Comparison of ENCODE assay signal across 19 cellular contexts in genomic region chr7:126728967-126729366, GRCh38.
DNase-seq lines count a peak whose midpoint lies in the region; FAIRE-seq and TF ChIP-seq lines count a peak whose summit lies in the region.
"Had no signal": no experiment of that assay in that cellular context is flagged by ENCODE, and none has a peak within 500 bp of the region (broad histone marks: within the 10 kb centered on the region; RNA-seq: fewer than 3 reads in every experiment).

No MANE protein-coding gene starts in this region.

- H3K79me2 ChIP-seq in Loucy (ENCODE audit: insufficient read depth, low read length) (no peaks in the 10 kb centered on the region), smooth muscle cell (ENCODE audit: low read depth) (no peaks in the 10 kb centered on the region)

- peak overlapping the region; percentile 10 for H3K27ac Mint-ChIP-seq in chondrocyte (ENCODE audit: unreplicated experiment)
- no peak overlapping the region for H3K27ac Mint-ChIP-seq in activated T-helper 1 cell treated with anti-CD3 and anti-CD28 coated beads, Interleukin-12 subunit alpha, Interleukin-12 subunit beta, Interleukin-2, Interleukin-4 antibody, amounts not matched to agents 30 ng/mL and 10 ng/mL and 1 ng/mL, durations not matched to agents 14 hours and 24 hours and 36 hours
- no peak overlapping the region for H3K27ac Mint-ChIP-seq in activated naive CD8-positive, alpha-beta T cell treated with anti-CD3 and anti-CD28 coated beads for 36 hours
- H3K27ac Mint-ChIP-seq: CD8-positive, alpha-beta T cell; GM23338 had no signal

- H3K27ac ChIP-seq in smooth muscle cell (ENCODE audit: low read depth) = peak overlapping the region; percentile 53
- H3K27ac ChIP-seq: A549 had no signal

- H3K4me2 ChIP-seq in Loucy (ENCODE audit: low read depth, low read length, poor library complexity, severe bottlenecking) = no peak overlapping the region
- H3K4me2 ChIP-seq in smooth muscle cell = no peak overlapping the region
- H3K4me2 ChIP-seq: A549, GM23338 had no signal

- H3K4me3 ChIP-seq in Loucy (ENCODE audit: low read length, poor library complexity, severe bottlenecking) (no peak overlapping the region), smooth muscle cell (no peak overlapping the region)
- H3K4me3 ChIP-seq: A549, GM23338 had no signal

- peaks cover 15% of the 10 kb centered on the region for H3K4me1 Mint-ChIP-seq in chondrocyte (ENCODE audit: low read depth)
- peaks cover 9% of the 10 kb centered on the region for H3K4me1 Mint-ChIP-seq in activated T-helper 1 cell treated with anti-CD3 and anti-CD28 coated beads, Interleukin-12 subunit alpha, Interleukin-12 subunit beta, Interleukin-2, Interleukin-4 antibody, amounts not matched to agents 30 ng/mL and 10 ng/mL and 1 ng/mL, durations not matched to agents 14 hours and 24 hours and 36 hours (ENCODE audit: low read depth)
- no peaks in the 10 kb centered on the region for H3K4me1 Mint-ChIP-seq in activated naive CD8-positive, alpha-beta T cell treated with anti-CD3 and anti-CD28 coated beads for 36 hours
- H3K4me1 Mint-ChIP-seq: CD14-positive monocyte, IgD-negative memory B cell had no signal

- peak; percentile 48 for FAIRE-seq in GM12891 (lab: Jason Lieb, UNC)
- FAIRE-seq: A549, D721Med, G401.6 had no signal

- intact Hi-C loops in activated T-helper 1 cell treated with anti-CD3 and anti-CD28 coated beads, Interleukin-12 subunit alpha, Interleukin-12 subunit beta, Interleukin-2, Interleukin-4 antibody, amounts not matched to agents 30 ng/mL and 10 ng/mL and 1 ng/mL, durations not matched to agents 14 hours and 24 hours and 36 hours (cut with micrococcal nuclease) = no loop called here

- H2AFZ ChIP-seq in Loucy (ENCODE audit: low read length) (peak overlapping the region; percentile 88), smooth muscle cell (ENCODE audit: low read depth) (no peak overlapping the region)
- H2AFZ ChIP-seq: GM23338 had no signal

- 84% methylated on average over 2 of the region's 2 CpGs for WGBS in smooth muscle cell (ENCODE audit: low lambda C conversion rate)

- H3K36me3 Mint-ChIP-seq in chondrocyte (ENCODE audit: low read depth) = no peaks in the 10 kb centered on the region
- no peaks in the 10 kb centered on the region for H3K36me3 Mint-ChIP-seq in activated T-helper 1 cell treated with anti-CD3 and anti-CD28 coated beads, Interleukin-12 subunit alpha, Interleukin-12 subunit beta, Interleukin-2, Interleukin-4 antibody, amounts not matched to agents 30 ng/mL and 10 ng/mL and 1 ng/mL, durations not matched to agents 14 hours and 24 hours and 36 hours (ENCODE audit: low read depth)
- no peaks in the 10 kb centered on the region for H3K36me3 Mint-ChIP-seq in activated naive CD8-positive, alpha-beta T cell treated with anti-CD3 and anti-CD28 coated beads for 36 hours
- H3K36me3 Mint-ChIP-seq: CD14-positive monocyte; CD8-positive, alpha-beta T cell; IgD-negative memory B cell had no signal

- peaks cover 2% of the 10 kb centered on the region for H3K9me3 Mint-ChIP-seq in chondrocyte (ENCODE audit: low read depth)
- no peaks in the 10 kb centered on the region for H3K9me3 Mint-ChIP-seq in activated T-helper 1 cell treated with anti-CD3 and anti-CD28 coated beads, Interleukin-12 subunit alpha, Interleukin-12 subunit beta, Interleukin-2, Interleukin-4 antibody, amounts not matched to agents 30 ng/mL and 10 ng/mL and 1 ng/mL, durations not matched to agents 14 hours and 24 hours and 36 hours
- no peaks in the 10 kb centered on the region for H3K9me3 Mint-ChIP-seq in activated naive CD8-positive, alpha-beta T cell treated with anti-CD3 and anti-CD28 coated beads for 36 hours
- H3K9me3 Mint-ChIP-seq: CD8-positive, alpha-beta T cell; IgD-negative memory B cell had no signal

- no peak for TF ChIP-seq POLR2A in GM12891 (IDR thresholded peaks at IDR 0.05; ENCODE audit: low read depth, low read length)

- no peak overlapping the region for H3K4me3 Mint-ChIP-seq in chondrocyte (ENCODE audit: unreplicated experiment)
- H3K4me3 Mint-ChIP-seq in activated T-helper 1 cell treated with anti-CD3 and anti-CD28 coated beads, Interleukin-12 subunit alpha, Interleukin-12 subunit beta, Interleukin-2, Interleukin-4 antibody, amounts not matched to agents 30 ng/mL and 10 ng/mL and 1 ng/mL, durations not matched to agents 14 hours and 24 hours and 36 hours = no peak overlapping the region
- no peak overlapping the region for H3K4me3 Mint-ChIP-seq in activated naive CD8-positive, alpha-beta T cell treated with anti-CD3 and anti-CD28 coated beads for 36 hours
- H3K4me3 Mint-ChIP-seq: CD14-positive monocyte; CD8-positive, alpha-beta T cell; GM23338; IgD-negative memory B cell had no signal

- no peaks in the 10 kb centered on the region for H3K9me3 ChIP-seq in Loucy (ENCODE audit: insufficient read depth, low read depth, low read length)
- H3K9me3 ChIP-seq in smooth muscle cell (replicated peaks; ENCODE audit: low read depth) = no peaks in the 10 kb centered on the region
- H3K9me3 ChIP-seq: A549 had no signal

- H3K27me3 ChIP-seq in Loucy (ENCODE audit: insufficient read depth, low read length, poor library complexity, severe bottlenecking) = no peaks in the 10 kb centered on the region
- no peaks in the 10 kb centered on the region for H3K27me3 ChIP-seq in smooth muscle cell (ENCODE audit: low read depth)

- no peaks in the 10 kb centered on the region for H3K27me3 Mint-ChIP-seq in chondrocyte (ENCODE audit: low read depth)
- no peaks in the 10 kb centered on the region for H3K27me3 Mint-ChIP-seq in activated T-helper 1 cell treated with anti-CD3 and anti-CD28 coated beads, Interleukin-12 subunit alpha, Interleukin-12 subunit beta, Interleukin-2, Interleukin-4 antibody, amounts not matched to agents 30 ng/mL and 10 ng/mL and 1 ng/mL, durations not matched to agents 14 hours and 24 hours and 36 hours (ENCODE audit: insufficient read depth)
- H3K27me3 Mint-ChIP-seq in activated naive CD8-positive, alpha-beta T cell treated with anti-CD3 and anti-CD28 coated beads for 36 hours = no peaks in the 10 kb centered on the region
- H3K27me3 Mint-ChIP-seq: IgD-negative memory B cell had no signal

- no peak for DNase-seq in GM12891 (ENCODE audit: insufficient read length, low spot score)
- no peak for DNase-seq in chondrocyte (ENCODE audit: low spot score)
- no peak for DNase-seq in smooth muscle cell (lab: John Stamatoyannopoulos, UW; ENCODE audit: unreplicated experiment)
- DNase-seq in activated T-helper 1 cell treated with anti-CD3 and anti-CD28 coated beads, Interleukin-12 subunit alpha, Interleukin-12 subunit beta, Interleukin-2, Interleukin-4 antibody, amounts not matched to agents 30 ng/mL and 10 ng/mL and 1 ng/mL, durations not matched to agents 14 hours and 24 hours and 36 hours (ENCODE audit: low spot score) = no peak
- DNase-seq in stimulated activated CD4-positive, alpha-beta T cell treated with anti-CD3 and anti-CD28 coated beads, Interleukin-15, amount 100 ng/mL, for 24 hours = no peak
- DNase-seq in activated naive CD8-positive, alpha-beta T cell treated with anti-CD3 and anti-CD28 coated beads for 36 hours = no peak
- DNase-seq: CD8-positive, alpha-beta T cell; COR-L47; DMS153; DMS79 treated with DMSO at 0.1 percent for 48 hours; EL; H7 had no signal

- no peak overlapping the region for H3K9ac ChIP-seq in Loucy (ENCODE audit: low read depth, low read length, poor library complexity, severe bottlenecking)
- no peak overlapping the region for H3K9ac ChIP-seq in smooth muscle cell (ENCODE audit: low read depth)

- H3K9me2 ChIP-seq in Loucy (replicated peaks; ENCODE audit: low read depth, low read length) = no peaks in the 10 kb centered on the region

- no peaks in the 10 kb centered on the region for H4K20me1 ChIP-seq in Loucy (ENCODE audit: insufficient read depth, low read length, poor library complexity, severe bottlenecking)
- H4K20me1 ChIP-seq in smooth muscle cell (ENCODE audit: low read depth) = no peaks in the 10 kb centered on the region

- TF ChIP-seq CTCF in Loucy (conservative IDR thresholded peaks at IDR 0.05; ENCODE audit: low read length) (no peak), chondrocyte (IDR thresholded peaks at IDR 0.05) (no peak), smooth muscle cell (IDR thresholded peaks at IDR 0.05; ENCODE audit: borderline replicate concordance, insufficient read depth, poor library complexity, severe bottlenecking) (no peak)

- no peaks in the 10 kb centered on the region for H3K36me3 ChIP-seq in Loucy (ENCODE audit: insufficient read depth, low read length)
- no peaks in the 10 kb centered on the region for H3K36me3 ChIP-seq in smooth muscle cell (ENCODE audit: low read depth)

- H3K4me1 ChIP-seq in Loucy (ENCODE audit: insufficient read depth, low read length, poor library complexity, severe bottlenecking) = peaks cover 18% of the 10 kb centered on the region
- no peaks in the 10 kb centered on the region for H3K4me1 ChIP-seq in smooth muscle cell (ENCODE audit: low read depth)
- H3K4me1 ChIP-seq: A549 had no signal

- no peaks in the 10 kb centered on the region for H3F3A ChIP-seq in Loucy (ENCODE audit: low read depth)
- H3F3A ChIP-seq in smooth muscle cell (ENCODE audit: low read depth) = no peaks in the 10 kb centered on the region

TF ChIP-seq in GM12891, 5 proteins besides CTCF, POLR2A, EP300 and RAD21:
- TF ChIP-seq SPI1 (IDR thresholded peaks at IDR 0.05; ENCODE audit: low read depth, low read length) (no peak), TAF1 (IDR thresholded peaks at IDR 0.05; ENCODE audit: low read depth, low read length) (no peak), POLR2AphosphoS5 (IDR thresholded peaks at IDR 0.05; ENCODE audit: low read depth, low read length) (no peak), PAX5 (IDR thresholded peaks at IDR 0.05; ENCODE audit: insufficient read depth, low read length, severe bottlenecking) (no peak), POU2F2 (IDR thresholded peaks at IDR 0.05; ENCODE audit: low read depth, low read length) (no peak)
